22 cellular contexts compared by ENCODE assay signal in the genomic region with DNA sequence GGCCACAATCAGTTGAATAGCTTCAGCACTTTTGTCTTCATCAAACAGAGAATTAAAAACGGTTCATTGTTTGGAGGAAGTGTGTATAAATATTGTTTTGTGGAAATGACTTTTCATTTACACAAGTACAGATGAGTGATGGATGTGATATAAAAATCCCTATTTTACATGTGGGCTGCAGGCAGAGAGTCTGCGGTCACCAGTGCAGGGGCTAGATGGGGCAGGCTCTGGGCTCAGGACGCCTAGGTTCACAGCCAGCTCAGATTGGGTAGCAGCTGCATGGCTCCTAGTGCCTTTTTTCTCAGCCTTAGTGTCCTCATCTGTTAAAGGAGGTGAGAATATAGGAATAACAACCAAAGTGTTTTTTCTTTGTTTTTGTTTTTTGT. TPM values are rescaled to one million over a fixed set of nuclear protein-coding genes. Genes with fewer than 3 reads are reported as not detected.
"Had no signal": no experiment of that assay in that cellular context is flagged by ENCODE, and none has a peak within 500 bp of the region (broad histone marks: within the 10 kb centered on the region; RNA-seq: fewer than 3 reads in every experiment).

No MANE protein-coding gene starts in this region.

- DNase-seq: activated B cell treated with CpG ODN at 0.5 μM for 24 hours; activated CD4-positive, alpha-beta T cell treated with anti-CD3 and anti-CD28 coated beads for 4 hours; activated CD4-positive, alpha-beta T cell treated with anti-CD3 and anti-CD28 coated beads, Interleukin-2, amount 50 U/mL, for 48 hours; activated naive CD4-positive, alpha-beta T cell; cortex of kidney; heart left ventricle; islet precursor cell; lower lobe of right lung; mesendoderm; naive B cell; spleen; stimulated activated CD4-positive, alpha-beta T cell treated with anti-CD3 and anti-CD28 coated beads, Interleukin-4, amount 100 ng/mL, for 24 hours; T-helper 9 cell had no signal

- H2AFZ ChIP-seq: neural progenitor cell had no signal

- H3K36me3 Mint-ChIP-seq: naive B cell had no signal

- H3K4me2 ChIP-seq: neural progenitor cell had no signal

- H3K9me3 ChIP-seq: adrenal gland, ascending aorta, heart left ventricle, lower lobe of right lung, spleen, vagina had no signal

- H3K27ac ChIP-seq: ascending aorta, epithelial cell of prostate, lower lobe of right lung, neural progenitor cell, vagina had no signal

- ATAC-seq: lower lobe of right lung had no signal

- H3K27ac Mint-ChIP-seq: activated B cell treated with CpG ODN at 0.5 μM for 24 hours, endodermal cell, neural progenitor cell had no signal

- H3K4me3 Mint-ChIP-seq: activated B cell treated with CpG ODN at 0.5 μM for 24 hours; activated naive CD8-positive, alpha-beta T cell; endodermal cell; naive B cell; neural progenitor cell; type B pancreatic cell had no signal

- H3K4me1 ChIP-seq: neural progenitor cell had no signal

- H3K9ac ChIP-seq: neural progenitor cell had no signal

- H3K27me3 Mint-ChIP-seq: activated B cell treated with CpG ODN at 0.5 μM for 24 hours; activated naive CD8-positive, alpha-beta T cell; naive B cell; type B pancreatic cell had no signal

- H3K4me3 ChIP-seq: adrenal gland, ascending aorta, heart left ventricle, lower lobe of right lung, neural progenitor cell, spleen, vagina had no signal

- H3K9me3 Mint-ChIP-seq: activated B cell treated with CpG ODN at 0.5 μM for 24 hours, endodermal cell, naive B cell, neural progenitor cell, type B pancreatic cell had no signal

- H3K27me3 ChIP-seq: adrenal gland, ascending aorta, heart left ventricle, neural progenitor cell, spleen, vagina had no signal

RNA-seq across cellular contexts. Expression of gene CCDC8, which starts 56.7 kb away (rescaled TPM):
- total RNA-seq: activated B cell treated with CpG ODN at 0.5 μM for 24 hours; T-helper 1 cell treated with Interleukin-12 subunit alpha and Interleukin-12 subunit beta and Interleukin-4 antibody, amounts not matched to agents 30 ng/mL and 1 ng/mL, for 36 hours had no signal

RNA-seq across cellular contexts. Expression of gene HIF3A, which starts 59.8 kb away (rescaled TPM):
- total RNA-seq: activated B cell treated with CpG ODN at 0.5 μM for 24 hours; T-helper 1 cell treated with Interleukin-12 subunit alpha and Interleukin-12 subunit beta and Interleukin-4 antibody, amounts not matched to agents 30 ng/mL and 1 ng/mL, for 36 hours had no signal
